In the genomic region with DNA sequence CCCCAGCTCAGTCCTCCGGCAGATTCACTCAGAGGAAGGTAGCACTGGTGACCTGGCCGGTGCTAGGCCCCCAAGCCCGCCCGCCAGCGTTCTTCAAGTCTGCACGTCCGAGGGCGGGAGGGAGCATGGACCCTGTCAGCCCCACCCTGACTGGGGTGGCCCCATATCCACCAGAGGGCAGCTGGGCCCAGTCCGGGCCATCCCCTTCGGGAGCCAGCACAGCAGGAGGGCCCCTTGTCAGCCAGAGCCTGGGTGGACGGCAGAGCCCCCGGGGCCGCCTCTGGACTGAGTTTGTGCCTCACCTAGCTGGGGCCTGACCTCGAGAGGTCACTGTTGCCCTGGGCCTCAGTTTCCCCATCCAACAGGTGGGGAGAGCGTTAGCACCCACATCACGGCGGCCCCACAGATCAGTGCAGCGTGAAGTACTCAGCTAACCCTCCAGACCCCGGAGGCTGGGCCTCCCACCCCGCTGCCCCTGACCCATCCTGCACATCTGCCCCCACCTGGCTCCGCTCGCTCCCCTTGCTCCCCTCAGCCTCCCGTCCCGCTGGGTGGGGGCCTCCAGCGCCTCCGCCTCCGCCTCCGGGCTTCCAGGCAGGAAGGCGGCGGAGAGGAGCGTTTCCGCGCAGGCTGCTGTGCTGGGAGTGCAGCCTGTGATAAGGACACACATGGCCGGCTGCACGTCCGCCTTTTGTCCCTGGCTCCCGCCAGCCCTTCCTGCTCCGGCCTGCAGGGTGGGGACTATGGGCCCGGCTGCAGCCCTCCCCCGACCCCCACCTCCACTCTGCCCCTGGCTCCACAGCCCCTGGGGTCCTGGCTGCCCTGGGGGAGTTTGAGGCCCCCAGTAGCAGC, we compare ENCODE assay signal across 10 cellular contexts. TPM values are rescaled to one million over a fixed set of nuclear protein-coding genes. Genes with fewer than 3 reads are reported as not detected.
A peak's percentile ranks its signal among the peaks of the same experiment; 100 is the strongest.
DNase-seq lines count a peak whose midpoint lies in the region; ATAC-seq and TF ChIP-seq lines count a peak whose summit lies in the region.
"Had no signal": no experiment of that assay in that cellular context is flagged by ENCODE, and none has a peak within 500 bp of the region (broad histone marks: within the 10 kb centered on the region; RNA-seq: fewer than 3 reads in every experiment).

No MANE protein-coding gene starts in this region.

- H3K4me1 Mint-ChIP-seq in CD14-positive monocyte = peaks cover 48% of the 10 kb centered on the region

- DNase-seq in CD14-positive monocyte (ENCODE audit: low spot score) (peak; percentile 55), UCSD-AML1 (lab: John Stamatoyannopoulos, UW; ENCODE audit: unreplicated experiment) (peak; percentile 91), Right ventricle myocardium inferior (ENCODE audit: missing footprints) (peak; percentile 86), omental fat pad (ENCODE audit: low spot score) (no peak), SHP77 treated with DMSO at 0.1 percent for 48 hours (lab: John Stamatoyannopoulos, UW) (no peak), NCI-H446 treated with DMSO at 0.1 percent for 48 hours (lab: John Stamatoyannopoulos, UW) (no peak)
- DNase-seq: NCI-H187 had no signal

- TF ChIP-seq CTCF in CD14-positive monocyte (IDR thresholded peaks at IDR 0.05) = peak; percentile 12
- no peak for TF ChIP-seq CTCF in omental fat pad (IDR thresholded peaks at IDR 0.05)

- H3K27me3 Mint-ChIP-seq in CD14-positive monocyte (ENCODE audit: low read depth in 3 of 3) = peaks cover 18 to 54% (median 40%) of the 10 kb centered on the region in 3 donors

- peak; percentile 60 for ATAC-seq in Right ventricle myocardium inferior
- ATAC-seq in omental fat pad (ENCODE audit: low FRiP score) = peak; percentile 33
- no peak for ATAC-seq in HG03025 (IDR thresholded peaks at IDR 0.05; ENCODE audit: low FRiP score, unreplicated experiment)
- no peak for ATAC-seq in GM19328 (IDR thresholded peaks at IDR 0.05; ENCODE audit: unreplicated experiment)

- peak overlapping the region; percentile 45 to 81 for H3K4me3 Mint-ChIP-seq in CD14-positive monocyte
- H3K4me3 Mint-ChIP-seq: brain had no signal

- H3K9me3 Mint-ChIP-seq in CD14-positive monocyte = peaks cover 0 to 8% (median 6%) of the 10 kb centered on the region in 7 donors

- peaks cover 2% of the 10 kb centered on the region in 2 donors for H3K36me3 Mint-ChIP-seq in CD14-positive monocyte
- H3K36me3 Mint-ChIP-seq: brain had no signal

- intact Hi-C loops in CD14-positive monocyte (cut with micrococcal nuclease) = loop anchor here in 1 of 2 donors (5.0 kb wide), 1 partner anchor 51 kb away; no protein-coding TSS in a partner anchor
- intact Hi-C loops in Right ventricle myocardium inferior (cut with DNase I) = loop anchor here (1.0 to 2.0 kb wide), 2 partner anchors 10 to 17 kb away; partner anchors contain the start of gene EGFL7

- peak overlapping the region in 3 of 7 donors; percentile 49 to 93 (median 90) for H3K27ac Mint-ChIP-seq in CD14-positive monocyte

RNA-seq across cellular contexts. Expression of gene EGFL7, which starts 16.6 kb away (rescaled TPM):
- polyA plus RNA-seq in CD14-positive monocyte = 1 to 10 TPM; 2.2 to 2.8 TPM
- total RNA-seq in Right ventricle myocardium inferior = 72.0 TPM
- total RNA-seq in omental fat pad = 100 to 1,000 TPM in 3 of 4 donors, 10 to 100 TPM in 1; 50.6 to 274 (median 145) TPM

RNA-seq across cellular contexts. Expression of gene AGPAT2, which starts 41.1 kb away (rescaled TPM):
- 100 to 1,000 TPM; 116 to 139 TPM for polyA plus RNA-seq in CD14-positive monocyte
- total RNA-seq in Right ventricle myocardium inferior = 57.9 TPM
- 100 to 1,000 TPM; 391 to 854 (median 473) TPM for total RNA-seq in omental fat pad

Comparison
In these comparisons a context has a peak if more than half of its experiments do, and no peak if none do; other contexts are left out.
1. DNase-seq: peak in CD14-positive monocyte (single experiment), UCSD-AML1 (single experiment) and Right ventricle myocardium inferior (single experiment); none in omental fat pad (single experiment), SHP77 treated with DMSO at 0.1 percent for 48 hours (single experiment) and NCI-H446 treated with DMSO at 0.1 percent for 48 hours (single experiment).
2. ATAC-seq: peak in Right ventricle myocardium inferior (single experiment) and omental fat pad (single experiment); none in HG03025 (single experiment) and GM19328 (single experiment).